ENCODE assay signal across 10 cellular contexts in the genomic region with DNA sequence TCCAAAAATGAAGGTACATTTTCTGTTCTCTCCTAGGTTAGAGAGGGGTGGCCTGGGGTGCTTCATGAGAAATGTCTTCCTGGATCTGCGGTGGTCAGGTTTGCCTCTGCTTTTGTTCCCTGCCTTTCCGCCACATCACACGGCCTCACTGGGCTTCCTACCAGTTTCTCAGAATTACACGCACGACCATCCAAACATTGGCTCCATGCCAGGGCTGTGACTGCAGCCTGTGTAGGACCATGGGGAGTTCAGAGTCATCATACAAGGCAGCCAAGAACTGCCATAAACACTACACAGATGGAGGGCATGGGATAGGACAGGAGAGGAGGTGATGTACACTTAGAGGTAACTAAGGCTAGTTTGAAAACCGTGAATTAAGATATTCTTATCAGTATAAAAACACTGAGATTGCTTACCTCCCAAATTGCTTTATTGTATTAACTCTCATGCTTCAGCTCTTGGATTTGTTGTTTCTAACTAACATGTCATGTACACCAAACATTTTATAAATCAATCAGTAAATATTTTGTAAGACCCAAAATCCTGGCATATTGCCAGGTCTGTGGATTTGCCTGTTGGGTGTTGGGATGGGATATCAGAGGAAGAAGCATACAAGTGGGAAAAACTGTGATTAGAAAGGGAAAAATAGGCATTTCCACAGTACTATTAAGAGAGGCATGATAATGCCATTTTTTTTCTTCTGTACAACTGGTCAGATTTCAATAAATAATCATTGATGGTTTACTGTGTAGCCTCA. TPM values are rescaled to one million over a fixed set of nuclear protein-coding genes. Genes with fewer than 3 reads are reported as not detected.
DNase-seq lines count a peak whose midpoint lies in the region; ATAC-seq and TF ChIP-seq lines count a peak whose summit lies in the region.
"Had no signal": no experiment of that assay in that cellular context is flagged by ENCODE, and none has a peak within 500 bp of the region (broad histone marks: within the 10 kb centered on the region; RNA-seq: fewer than 3 reads in every experiment).

No MANE protein-coding gene starts in this region.

- H3K36me3 Mint-ChIP-seq in type B pancreatic cell: peaks cover 5% of the 10 kb centered on the region

- H3K9me3 Mint-ChIP-seq in type B pancreatic cell: no peaks in the 10 kb centered on the region
- H3K9me3 Mint-ChIP-seq: T-helper 1 cell treated with Interleukin-12 subunit alpha and Interleukin-12 subunit beta and Interleukin-4 antibody, amounts not matched to agents 30 μg/mL and 1 μg/mL, for 36 hours had no signal

- no peaks in the 10 kb centered on the region for H3K27me3 ChIP-seq in left lung

- H3K4me3 ChIP-seq in AG10803 (ENCODE audit: low read length) (no peak overlapping the region), left lung (no peak overlapping the region)

- H3K4me1 ChIP-seq in left lung: peaks cover 0 to 5% of the 10 kb centered on the region in 2 donors

- TF ChIP-seq CTCF in AG10803 (conservative IDR thresholded peaks at IDR 0.05; ENCODE audit: low read length) (no peak), left lung (IDR thresholded peaks at IDR 0.05) (no peak), type B pancreatic cell (conservative IDR thresholded peaks at IDR 0.05) (no peak)

- intact Hi-C loops in left lung (cut with DNase I): no loop called here

- DNase-seq in AG10803 (ENCODE audit: low read depth) (peak; percentile 36), LHCN-M2 (ENCODE audit: low read depth) (peak; percentile 40), anterior cingulate cortex (lab: John Stamatoyannopoulos, UW) (peak in 33 of 58 donors; percentile 6 to 91 (median 37)), left lung (no peak), NCI-H524 (lab: John Stamatoyannopoulos, UW) (no peak), type B pancreatic cell (ENCODE audit: extremely low spot score, unreplicated experiment) (no peak)
- DNase-seq: effector memory CD4-positive, alpha-beta T cell had no signal

- ATAC-seq in left lung (peak; percentile 32), GM18519 (IDR thresholded peaks at IDR 0.05; ENCODE audit: low FRiP score, unreplicated experiment) (no peak), GM19035 (IDR thresholded peaks at IDR 0.05; ENCODE audit: unreplicated experiment) (no peak)

- no peaks in the 10 kb centered on the region for H3K9me3 ChIP-seq in left lung

- peaks cover 14% of the 10 kb centered on the region for H3K4me1 Mint-ChIP-seq in type B pancreatic cell (ENCODE audit: unreplicated experiment)

- H3K27me3 Mint-ChIP-seq in type B pancreatic cell: no peaks in the 10 kb centered on the region

- H3K36me3 ChIP-seq in left lung: peaks cover 0 to 32% of the 10 kb centered on the region in 2 donors

- H3K27ac ChIP-seq in left lung: peak overlapping the region in 1 of 2 donors; percentile 2

- no peak overlapping the region for H3K4me3 Mint-ChIP-seq in type B pancreatic cell
- H3K4me3 Mint-ChIP-seq: T-helper 1 cell treated with Interleukin-12 subunit alpha and Interleukin-12 subunit beta and Interleukin-4 antibody, amounts not matched to agents 30 μg/mL and 1 μg/mL, for 36 hours had no signal

- H3K27ac Mint-ChIP-seq in type B pancreatic cell: no peak overlapping the region
- H3K27ac Mint-ChIP-seq: T-helper 1 cell treated with Interleukin-12 subunit alpha and Interleukin-12 subunit beta and Interleukin-4 antibody, amounts not matched to agents 30 μg/mL and 1 μg/mL, for 36 hours had no signal

RNA-seq across cellular contexts. Expression of a gene that starts 45.2 kb away (rescaled TPM):
- total RNA-seq in LHCN-M2 (2014; rRNA removed) (1.5 and 2.6 TPM in 2 replicates), left lung (10 to 100 TPM; 11.6 to 12.9 TPM), type B pancreatic cell (ENCODE audit: low replicate concordance) (11.2 and 12.5 TPM in 2 replicates)
- 5.4 TPM for polyA plus RNA-seq in LHCN-M2 (2012)

Comparison
In these comparisons a context has a peak if more than half of its experiments do, and no peak if none do; other contexts are left out.
1. DNase-seq: peak in AG10803 (single experiment), LHCN-M2 (single experiment) and anterior cingulate cortex (33 of 58); none in left lung (0 of 2), NCI-H524 (0 of 2) and type B pancreatic cell (single experiment).